ENCODE assay signal across 19 cellular contexts in genomic region chr12:52019123-52019770, GRCh38. TPM values are rescaled to one million over a fixed set of nuclear protein-coding genes. Genes with fewer than 3 reads are reported as not detected.
DNase-seq lines count a peak whose midpoint lies in the region; ATAC-seq, FAIRE-seq and TF ChIP-seq lines count a peak whose summit lies in the region.
"Had no signal": no experiment of that assay in that cellular context is flagged by ENCODE, and none has a peak within 500 bp of the region (broad histone marks: within the 10 kb centered on the region; RNA-seq: fewer than 3 reads in every experiment).

No MANE protein-coding gene starts in this region.

- intact Hi-C loops in left cardiac atrium (cut with DNase I) (no loop called here), Right ventricle myocardium superior (cut with DNase I) (no loop called here)

- DNase-seq in left cardiac atrium (peak; percentile 16), Right ventricle myocardium superior (no peak), NCI-H69 (lab: John Stamatoyannopoulos, UW) (peak; percentile 89), kidney glomerular epithelial cell (lab: John Stamatoyannopoulos, UW) (peak; percentile 22), type B pancreatic cell (ENCODE audit: extremely low spot score, unreplicated experiment) (no peak), D721Med (ENCODE audit: insufficient read length, low spot score) (no peak), SK-N-DZ (ENCODE audit: low spot score) (no peak), NCI-H2196 treated with DMSO at 0.1 percent for 48 hours (lab: John Stamatoyannopoulos, UW; ENCODE audit: unreplicated experiment) (no peak)
- DNase-seq: activated CD4-positive, alpha-beta memory T cell treated with anti-CD3 and anti-CD28 coated beads for 36 hours; activated naive CD8-positive, alpha-beta T cell treated with anti-CD3 and anti-CD28 coated beads, Interleukin-2, amount 10 ng/mL, durations not matched to agents 7 days and 5 days; activated T-cell treated with anti-CD3 and anti-CD28 coated beads, Interleukin-2, amount 50 U/mL, for 4 hours; effector memory CD8-positive, alpha-beta T cell; GOT3; left lung; mucosa of descending colon; NCI-H187; ovary; stimulated activated naive CD4-positive, alpha-beta T cell treated with Interleukin-2 at 50 U/mL for 16 hours; T-cell had no signal

- peaks cover 58% of the 10 kb centered on the region for H3K27me3 Mint-ChIP-seq in type B pancreatic cell
- H3K27me3 Mint-ChIP-seq: activated CD4-positive, alpha-beta memory T cell treated with anti-CD3 and anti-CD28 coated beads for 36 hours; activated naive CD8-positive, alpha-beta T cell treated with anti-CD3 and anti-CD28 coated beads, Interleukin-2, amount 10 ng/mL, durations not matched to agents 7 days and 5 days; effector memory CD8-positive, alpha-beta T cell; T-cell had no signal

- ATAC-seq in left cardiac atrium: no peak
- ATAC-seq in Right ventricle myocardium superior (ENCODE audit: poor library complexity): no peak
- ATAC-seq: activated T-cell treated with anti-CD3 and anti-CD28 coated beads, Interleukin-2, amount 50 U/mL, for 4 hours; effector memory CD8-positive, alpha-beta T cell; left lung; mucosa of descending colon; T-cell had no signal

- H3K9me3 Mint-ChIP-seq in type B pancreatic cell: no peaks in the 10 kb centered on the region
- H3K9me3 Mint-ChIP-seq: activated CD4-positive, alpha-beta memory T cell treated with anti-CD3 and anti-CD28 coated beads for 36 hours; activated naive CD8-positive, alpha-beta T cell treated with anti-CD3 and anti-CD28 coated beads, Interleukin-2, amount 10 ng/mL, durations not matched to agents 7 days and 5 days; activated T-cell treated with anti-CD3 and anti-CD28 coated beads, Interleukin-2, amount 50 U/mL, for 4 hours; effector memory CD8-positive, alpha-beta T cell; T-cell had no signal

- no peak for FAIRE-seq in D721Med (lab: Jason Lieb, UNC)

- TF ChIP-seq CTCF in type B pancreatic cell (conservative IDR thresholded peaks at IDR 0.05) (no peak), D721Med (IDR thresholded peaks at IDR 0.05; ENCODE audit: insufficient read depth, missing control alignments) (no peak)

- peaks cover under 1% of the 10 kb centered on the region for H3K36me3 Mint-ChIP-seq in type B pancreatic cell
- H3K36me3 Mint-ChIP-seq: activated CD4-positive, alpha-beta memory T cell treated with anti-CD3 and anti-CD28 coated beads for 36 hours; activated naive CD8-positive, alpha-beta T cell treated with anti-CD3 and anti-CD28 coated beads, Interleukin-2, amount 10 ng/mL, durations not matched to agents 7 days and 5 days had no signal

- H3K4me1 Mint-ChIP-seq in type B pancreatic cell (ENCODE audit: unreplicated experiment): peaks cover 29% of the 10 kb centered on the region

- peak overlapping the region; percentile 56 for H3K27ac Mint-ChIP-seq in type B pancreatic cell
- H3K27ac Mint-ChIP-seq: activated CD4-positive, alpha-beta memory T cell treated with anti-CD3 and anti-CD28 coated beads for 36 hours had no signal

- no peak overlapping the region for H3K4me3 Mint-ChIP-seq in type B pancreatic cell
- H3K4me3 Mint-ChIP-seq: activated CD4-positive, alpha-beta memory T cell treated with anti-CD3 and anti-CD28 coated beads for 36 hours; effector memory CD8-positive, alpha-beta T cell had no signal

RNA-seq across cellular contexts. Expression of gene TAMALIN, which starts 12.5 kb away (rescaled TPM):
- 10 to 100 TPM; 25.3 to 44.0 TPM for total RNA-seq in left cardiac atrium
- 19.8 TPM for total RNA-seq in Right ventricle myocardium superior
- 4.2 and 16.5 TPM in 2 replicates for total RNA-seq in type B pancreatic cell (ENCODE audit: low replicate concordance)
- 13.6 and 121 TPM in 2 replicates for polyA plus RNA-seq in SK-N-DZ (2014; cell fraction: cytosol; rRNA removed)
- polyA plus RNA-seq in SK-N-DZ (2014; cell fraction: nucleus; rRNA removed): 24.1 and 50.0 TPM in 2 replicates

RNA-seq across cellular contexts. Expression of gene NR4A1, which starts 32.0 kb away (rescaled TPM):
- total RNA-seq in left cardiac atrium (100 to 1,000 TPM in 1 of 2 donors, 10 to 100 TPM in 1; 85.6 to 172 TPM), Right ventricle myocardium superior (46.1 TPM), type B pancreatic cell (ENCODE audit: low replicate concordance) (11.4 and 81.9 TPM in 2 replicates)
- 14.7 and 19.6 TPM in 2 replicates for polyA plus RNA-seq in SK-N-DZ (2014; cell fraction: cytosol; rRNA removed)
- 16.8 and 20.0 TPM in 2 replicates for polyA plus RNA-seq in SK-N-DZ (2014; cell fraction: nucleus; rRNA removed)

RNA-seq across cellular contexts. Expression of gene ATG101, which starts 50.5 kb away (rescaled TPM):
- total RNA-seq in left cardiac atrium (10 to 100 TPM; 25.2 to 28.7 TPM), Right ventricle myocardium superior (23.5 TPM), type B pancreatic cell (ENCODE audit: low replicate concordance) (35.7 and 48.7 TPM in 2 replicates)
- polyA plus RNA-seq in SK-N-DZ (2014; cell fraction: cytosol; rRNA removed): 57.9 and 64.7 TPM in 2 replicates
- polyA plus RNA-seq in SK-N-DZ (2014; cell fraction: nucleus; rRNA removed): 40.6 and 41.2 TPM in 2 replicates

Comparison
In these comparisons a context has a peak if more than half of its experiments do, and no peak if none do; other contexts are left out.
1. DNase-seq: peak in left cardiac atrium (single experiment), NCI-H69 (single experiment) and kidney glomerular epithelial cell (single experiment); none in Right ventricle myocardium superior (single experiment), type B pancreatic cell (single experiment), D721Med (single experiment), SK-N-DZ (single experiment) and NCI-H2196 treated with DMSO at 0.1 percent for 48 hours (single experiment).